8 cellular contexts compared by ENCODE assay signal in the genomic region with DNA sequence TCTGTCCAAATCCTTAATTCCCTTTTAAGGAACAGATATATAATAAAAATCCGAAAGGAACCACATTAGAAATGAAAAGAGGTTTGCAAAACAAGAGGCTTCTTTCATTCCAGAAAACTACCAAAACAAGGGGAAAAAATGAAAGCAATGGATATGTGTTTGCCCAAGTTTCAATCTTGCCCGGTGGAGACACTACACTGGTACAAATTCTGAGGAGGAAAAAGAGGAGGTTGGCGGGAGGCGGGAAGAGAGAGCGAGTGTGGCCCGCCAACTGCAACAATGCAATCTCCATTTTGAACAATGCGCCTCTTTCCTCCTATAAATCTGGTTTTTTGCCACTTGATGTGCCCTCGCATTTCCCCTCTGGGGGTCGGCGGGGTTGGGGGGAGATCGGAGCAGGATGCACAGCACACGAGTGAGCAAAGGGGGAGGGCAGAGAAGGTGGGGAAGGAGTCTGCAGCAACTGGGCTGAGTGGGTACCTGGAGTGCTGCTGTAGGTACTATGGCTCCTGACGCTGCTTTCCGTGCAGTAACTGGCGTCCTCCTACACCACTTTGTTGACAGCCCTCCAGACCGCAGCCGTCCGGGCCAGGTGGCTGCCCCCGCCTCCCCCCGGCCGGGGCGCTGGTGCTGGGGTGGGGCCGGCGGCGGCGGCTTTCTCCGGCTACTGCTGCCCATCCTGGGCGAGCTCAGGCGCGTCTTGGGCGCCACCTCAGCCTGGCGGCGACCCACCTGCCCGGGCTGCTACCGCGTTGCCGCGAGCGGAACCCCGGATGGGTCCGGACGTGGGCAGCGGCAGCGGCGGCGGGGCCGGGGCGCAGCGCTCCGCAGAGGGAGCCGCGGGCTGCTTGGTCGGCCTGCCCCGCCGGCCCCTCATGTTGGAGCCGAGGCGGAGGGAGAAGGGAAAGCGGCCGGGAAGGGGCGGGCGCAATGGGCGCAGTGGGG.
DNase-seq lines count a peak whose midpoint lies in the region; ATAC-seq lines count a peak whose summit lies in the region.

No MANE protein-coding gene starts in this region.

- ATAC-seq in GM18909 (IDR thresholded peaks at IDR 0.05; ENCODE audit: poor library complexity, unreplicated experiment) (peak; percentile 59), HG03103 (IDR thresholded peaks at IDR 0.05; ENCODE audit: low read depth, unreplicated experiment) (peak; percentile 49), left colon (peak; percentile 74)

- intact Hi-C loops in left colon (cut with DNase I, micrococcal nuclease) = loop anchor here in 1 of 2 donors (5.0 kb wide), 1 partner anchor 678 kb away; no protein-coding TSS in a partner anchor

- DNase-seq in T-helper 2 cell (peak; percentile 48 to 91 (median 67)), left colon (peak; percentile 73 to 82), NCI-H345 (lab: John Stamatoyannopoulos, UW) (no peak), DMS153 (lab: John Stamatoyannopoulos, UW) (no peak)
- DNase-seq in central memory CD4-positive, alpha-beta T cell = peak; percentile 76
- DNase-seq in stimulated activated CD4-positive, alpha-beta T cell treated with anti-CD3 and anti-CD28 coated beads, Interleukin-2, amount 100 ng/mL, for 4 hours (ENCODE audit: low read depth) = peak; percentile 40

Comparison
In these comparisons a context has a peak if more than half of its experiments do, and no peak if none do; other contexts are left out.
1. DNase-seq: peak in T-helper 2 cell (5 of 5), central memory CD4-positive, alpha-beta T cell (single experiment), left colon (2 of 2) and stimulated activated CD4-positive, alpha-beta T cell treated with anti-CD3 and anti-CD28 coated beads, Interleukin-2, amount 100 ng/mL, for 4 hours (single experiment); none in NCI-H345 (single experiment) and DMS153 (single experiment).
2. Peak in every context shown above with its lines, with median percentiles within 50 percentile points of each other: ATAC-seq.